Comparison of ENCODE assay signal across 31 cellular contexts in the genomic region with DNA sequence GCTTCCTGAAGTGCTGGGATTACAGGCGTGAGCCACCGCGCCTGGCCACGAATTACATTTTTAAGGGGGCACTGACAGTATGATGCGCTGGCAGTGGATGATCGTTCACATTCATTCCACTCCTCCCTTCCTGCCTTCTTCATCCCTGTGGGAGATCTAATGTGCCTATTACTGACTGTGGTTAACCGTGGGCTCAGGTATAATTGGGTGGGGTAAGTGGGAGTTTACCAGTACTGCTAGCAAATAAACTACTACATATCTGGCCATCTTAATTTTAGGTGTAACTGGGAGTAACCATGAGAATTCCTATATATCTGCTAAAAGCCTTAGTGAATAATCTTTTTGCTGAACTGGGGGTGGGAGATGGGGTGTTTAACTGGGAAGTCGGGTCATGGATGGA.
"Had no signal": no experiment of that assay in that cellular context is flagged by ENCODE, and none has a peak within 500 bp of the region (broad histone marks: within the 10 kb centered on the region; RNA-seq: fewer than 3 reads in every experiment).

No MANE protein-coding gene starts in this region.

- H2AFZ ChIP-seq: neural progenitor cell, parathyroid adenoma had no signal

- H3K36me3 Mint-ChIP-seq: natural killer cell treated with Interleukin-12 subunit alpha and Interleukin-12 subunit beta and Interleukin-15 and Interleukin-18, amount 100 ng/mL, for 72 hours; neural progenitor cell had no signal

- FAIRE-seq: small intestine, urothelium cell line had no signal

- H3K4me2 ChIP-seq: neural progenitor cell had no signal

- H3K79me2 ChIP-seq: parathyroid adenoma had no signal

- H3K27me3 Mint-ChIP-seq: naive B cell; naive thymus-derived CD8-positive, alpha-beta T cell; progenitor cell of endocrine pancreas; stimulated activated memory B cell treated with anti-CD40 and anti-IgM and Interleukin-4, amounts not matched to agents 10 μg/mL and 1 μg/mL and 100 μg/mL, for 72 hours; stimulated activated naive CD8-positive, alpha-beta T cell treated with anti-CD3 and anti-CD28 coated beads, Interleukin-15, amount 100 ng/mL, for 72 hours had no signal

- ATAC-seq: naive thymus-derived CD8-positive, alpha-beta T cell; natural killer cell treated with Interleukin-12 subunit alpha and Interleukin-12 subunit beta and Interleukin-15 and Interleukin-18, amount 100 ng/mL, for 72 hours; psoas muscle; right cardiac atrium; stimulated activated memory B cell treated with anti-CD40 and anti-IgM and Interleukin-4, amounts not matched to agents 10 μg/mL and 1 μg/mL and 100 μg/mL, for 72 hours; stimulated activated naive CD8-positive, alpha-beta T cell treated with anti-CD3 and anti-CD28 coated beads, Interleukin-15, amount 100 ng/mL, for 72 hours; stimulated activated naive CD8-positive, alpha-beta T cell treated with anti-CD3 and anti-CD28 coated beads, Interleukin-15, Interleukin-2, amounts not matched to agents 100 U/mL and 50 U/mL, for 24 hours had no signal

- H3K9me3 Mint-ChIP-seq: naive B cell; naive thymus-derived CD8-positive, alpha-beta T cell; natural killer cell treated with Interleukin-12 subunit alpha and Interleukin-12 subunit beta and Interleukin-15 and Interleukin-18, amount 100 ng/mL, for 72 hours; neural progenitor cell; stimulated activated memory B cell treated with anti-CD40 and anti-IgM and Interleukin-4, amounts not matched to agents 10 μg/mL and 1 μg/mL and 100 μg/mL, for 72 hours; stimulated activated naive CD8-positive, alpha-beta T cell treated with anti-CD3 and anti-CD28 coated beads, Interleukin-15, amount 100 ng/mL, for 72 hours had no signal

- H3K27me3 ChIP-seq: neural progenitor cell, ovary, sigmoid colon, suprapubic skin, testis, thyroid gland, tibial nerve, upper lobe of left lung, vagina had no signal

- H3K4me1 ChIP-seq: parathyroid adenoma, psoas muscle, sigmoid colon, testis, thyroid gland, tibial nerve, upper lobe of left lung, vagina had no signal

- H3K27ac Mint-ChIP-seq: naive B cell; naive thymus-derived CD8-positive, alpha-beta T cell; natural killer cell treated with Interleukin-12 subunit alpha and Interleukin-12 subunit beta and Interleukin-15 and Interleukin-18, amount 100 ng/mL, for 72 hours; neural progenitor cell; progenitor cell of endocrine pancreas; stimulated activated memory B cell treated with anti-CD40 and anti-IgM and Interleukin-4, amounts not matched to agents 10 μg/mL and 1 μg/mL and 100 μg/mL, for 72 hours; stimulated activated naive CD8-positive, alpha-beta T cell treated with anti-CD3 and anti-CD28 coated beads, Interleukin-15, amount 100 ng/mL, for 72 hours had no signal

- H3K4me3 Mint-ChIP-seq: naive B cell; naive thymus-derived CD8-positive, alpha-beta T cell; natural killer cell treated with Interleukin-12 subunit alpha and Interleukin-12 subunit beta and Interleukin-15 and Interleukin-18, amount 100 ng/mL, for 72 hours; neural progenitor cell; stimulated activated memory B cell treated with anti-CD40 and anti-IgM and Interleukin-4, amounts not matched to agents 10 μg/mL and 1 μg/mL and 100 μg/mL, for 72 hours; stimulated activated naive CD8-positive, alpha-beta T cell treated with anti-CD3 and anti-CD28 coated beads, Interleukin-15, amount 100 ng/mL, for 72 hours had no signal

- H3K4me3 ChIP-seq: neural progenitor cell, ovary, psoas muscle, sigmoid colon, suprapubic skin, testis, thyroid gland, tibial nerve, upper lobe of left lung, vagina had no signal

- H3K9ac ChIP-seq: neural progenitor cell, parathyroid adenoma had no signal

- DNase-seq: naive B cell; naive thymus-derived CD8-positive, alpha-beta T cell; occipital lobe; ovary; posterior cingulate gyrus; psoas muscle; right cardiac atrium; sigmoid colon; small intestine; stimulated activated CD4-positive, alpha-beta T cell treated with anti-CD3 and anti-CD28 coated beads, Interleukin-12 subunit alpha, Interleukin-12 subunit beta, amount 100 ng/mL, for 4 hours; stimulated activated CD4-positive, alpha-beta T cell treated with anti-CD3 and anti-CD28 coated beads, Interleukin-1b, Interleukin-23, amount 100 ng/mL, for 48 hours; stimulated activated CD4-positive, alpha-beta T cell treated with anti-CD3 and anti-CD28 coated beads, Interleukin-4, amount 100 ng/mL, for 1 hour; stimulated activated CD4-positive, alpha-beta T cell treated with anti-CD3 and anti-CD28 coated beads, Interleukin-4, amount 100 ng/mL, for 4 hours; stimulated activated CD8-positive, alpha-beta memory T cell treated with anti-CD3 and anti-CD28 coated beads, Interleukin-4, amount 100 ng/mL, for 48 hours; stimulated activated naive CD4-positive, alpha-beta T cell; stimulated activated naive CD8-positive, alpha-beta T cell treated with anti-CD3 and anti-CD28 coated beads, Interleukin-15, amount 100 ng/mL, for 72 hours; stimulated activated naive CD8-positive, alpha-beta T cell treated with anti-CD3 and anti-CD28 coated beads, Interleukin-15, Interleukin-2, amounts not matched to agents 100 U/mL and 50 U/mL, for 24 hours; substantia nigra; testis; thyroid gland; trophoblast cell; upper lobe of left lung had no signal

- H3K27ac ChIP-seq: neural progenitor cell, ovary, parathyroid adenoma, psoas muscle, sigmoid colon, suprapubic skin, testis, thyroid gland, tibial nerve, upper lobe of left lung, vagina had no signal

- H3K36me3 ChIP-seq: neural progenitor cell, ovary, sigmoid colon, suprapubic skin, thyroid gland, tibial nerve, upper lobe of left lung, vagina had no signal

- H3K9me3 ChIP-seq: ovary, psoas muscle, sigmoid colon, suprapubic skin, testis, thyroid gland, tibial nerve, upper lobe of left lung, vagina had no signal
